Comparison of ENCODE assay signal across 1 cellular context in genomic region chr19:1383311-1384084, GRCh38.
TF ChIP-seq lines count a peak whose summit lies in the region.

TSS of gene NDUFS7 (plus strand) at chr19:1383907. CDS start at chr19:1383927, 20 bp downstream.

TF ChIP-seq in HepG2, 621 proteins besides CTCF, POLR2A, EP300 and RAD21 (continued from another document and continues in another):
- no peak; the same call in 1 of the 2 replicates for TF ChIP-seq KIAA2018 (CRISPR knock-in tag; IDR thresholded peaks at IDR 0.05; ENCODE audit: borderline replicate concordance)
- peak; percentile 21 for TF ChIP-seq STAT5B (CRISPR knock-in tag; IDR thresholded peaks at IDR 0.05)
- TF ChIP-seq SMAD1 (CRISPR knock-in tag; IDR thresholded peaks at IDR 0.05; ENCODE audit: borderline replicate concordance, low read depth): peak; percentile 97
- peak; percentile 98 for TF ChIP-seq MTA1 (CRISPR knock-in tag; IDR thresholded peaks at IDR 0.05; ENCODE audit: borderline replicate concordance)
- TF ChIP-seq ARNTL (CRISPR knock-in tag; IDR thresholded peaks at IDR 0.05): peak; percentile 80; the same call in 1 of the 2 replicates
- TF ChIP-seq TIGD3 (CRISPR knock-in tag; IDR thresholded peaks at IDR 0.05; ENCODE audit: borderline replicate concordance): peak; percentile 66; the same call in 1 of the 2 replicates
- no peak for TF ChIP-seq CCDC6 (CRISPR knock-in tag; IDR thresholded peaks at IDR 0.05)
- TF ChIP-seq SOX6 (IDR thresholded peaks at IDR 0.05): no peak
- TF ChIP-seq SOX6 (CRISPR knock-in tag; IDR thresholded peaks at IDR 0.05): peak; percentile 85
- peak; percentile 93 for TF ChIP-seq ZBTB39 (CRISPR knock-in tag; IDR thresholded peaks at IDR 0.05)
- peak; percentile 48; the same call in 1 of the 2 replicates for TF ChIP-seq PRDM15 (CRISPR knock-in tag; IDR thresholded peaks at IDR 0.05)
- TF ChIP-seq HOXA5 (CRISPR knock-in tag; IDR thresholded peaks at IDR 0.05): peak; percentile 93
- TF ChIP-seq CC2D1A (CRISPR knock-in tag; IDR thresholded peaks at IDR 0.05): 0 out of 2 replicates have a peak, but pooled peaks have one; percentile 48
- peak; percentile 93; the same call in 1 of the 2 replicates for TF ChIP-seq KLF12 (CRISPR knock-in tag; IDR thresholded peaks at IDR 0.05; ENCODE audit: borderline replicate concordance)
- peak; percentile 75 for TF ChIP-seq ZBTB40 (IDR thresholded peaks at IDR 0.05)
- TF ChIP-seq ZBTB40 (CRISPR knock-in tag; IDR thresholded peaks at IDR 0.05): peak; percentile 88
- TF ChIP-seq ZNF383 (CRISPR knock-in tag; IDR thresholded peaks at IDR 0.05; ENCODE audit: borderline replicate concordance): peak; percentile 88; the same call in 1 of the 2 replicates
- TF ChIP-seq ZNF574 (CRISPR knock-in tag; IDR thresholded peaks at IDR 0.05): peak; percentile 95
- peak; percentile 82 for TF ChIP-seq GABPA (IDR thresholded peaks at IDR 0.05; ENCODE audit: low read depth, low read length)
- peak; percentile 92 for TF ChIP-seq GABPA (CRISPR knock-in tag; IDR thresholded peaks at IDR 0.05; ENCODE audit: low read depth)
- peak; percentile 96 for TF ChIP-seq ZFP36L1 (CRISPR knock-in tag; IDR thresholded peaks at IDR 0.05)
- TF ChIP-seq ZNF224 (CRISPR knock-in tag; IDR thresholded peaks at IDR 0.05): peak; percentile 97
- peak; percentile 92 for TF ChIP-seq ZNF333 (CRISPR knock-in tag; IDR thresholded peaks at IDR 0.05; ENCODE audit: borderline replicate concordance)
- no peak for TF ChIP-seq TEAD2 (CRISPR knock-in tag; IDR thresholded peaks at IDR 0.05)
